ENCODE assay signal across 17 cellular contexts in genomic region chr10:95542330-95542729, GRCh38. TPM values are rescaled to one million over a fixed set of nuclear protein-coding genes. Genes with fewer than 3 reads are reported as not detected.
DNase-seq lines count a peak whose midpoint lies in the region; ATAC-seq, FAIRE-seq and TF ChIP-seq lines count a peak whose summit lies in the region.
"Had no signal": no experiment of that assay in that cellular context is flagged by ENCODE, and none has a peak within 500 bp of the region (broad histone marks: within the 10 kb centered on the region; RNA-seq: fewer than 3 reads in every experiment).

No MANE protein-coding gene starts in this region.

- no peaks in the 10 kb centered on the region for H3K9me3 ChIP-seq in small intestine (ENCODE audit: control insufficient read depth, low read depth)
- H3K9me3 ChIP-seq: BE2C had no signal

- TF ChIP-seq POLR2A in GM12892 (IDR thresholded peaks at IDR 0.05; ENCODE audit: low read depth, low read length), result no peak

- H3K4me1 ChIP-seq in small intestine (ENCODE audit: control insufficient read depth in 2 of 2, insufficient read depth in 1 of 2, low read depth in 1 of 2, low read length in 1 of 2), result peaks cover 0 to 12% of the 10 kb centered on the region in 2 donors
- H3K4me1 ChIP-seq: BE2C had no signal

- no peak overlapping the region for H3K4me3 ChIP-seq in bronchial epithelial cell (ENCODE audit: low read depth, low read length)
- H3K4me3 ChIP-seq in small intestine (ENCODE audit: low read depth in 1 of 2, low read length in 2 of 2), result no peak overlapping the region
- H3K4me3 ChIP-seq: smooth muscle cell had no signal

- TF ChIP-seq CTCF in bronchial epithelial cell (IDR thresholded peaks at IDR 0.05; ENCODE audit: insufficient read depth, low read length, severe bottlenecking), result no peak

- H3K36me3 ChIP-seq in bronchial epithelial cell (ENCODE audit: control insufficient read depth, insufficient read depth, low read length), result no peaks in the 10 kb centered on the region
- no peaks in the 10 kb centered on the region for H3K36me3 ChIP-seq in small intestine (ENCODE audit: control insufficient read depth in 2 of 2, insufficient read depth in 2 of 2, low read length in 2 of 2)
- H3K36me3 ChIP-seq: BE2C had no signal

- peak overlapping the region in 1 of 2 donors; percentile 47 for H3K27ac ChIP-seq in small intestine (ENCODE audit: low read depth in 1 of 2, low read length in 1 of 2)
- H3K27ac ChIP-seq: KMS-11 had no signal

- ATAC-seq in left colon, result peak; percentile 66
- ATAC-seq: activated T-cell treated with anti-CD3 and anti-CD28 coated beads, Interleukin-2, amount 50 U/mL, for 4 hours had no signal

- intact Hi-C loops in left colon (cut with DNase I, micrococcal nuclease), result no loop called here

- no peak for FAIRE-seq in bronchial epithelial cell (lab: Jason Lieb, UNC)
- no peak for FAIRE-seq in small intestine (lab: Jason Lieb, UNC)
- FAIRE-seq in GM12892 (lab: Jason Lieb, UNC), result no peak

- WGBS in small intestine, 3 donors, result 11 to 56% (median 24%) methylated on average over 4 of the region's 4 CpGs

- peak in 2 of 3 experiments; percentile 10 to 63 for DNase-seq in NCI-H1417 (lab: John Stamatoyannopoulos, UW)
- peak; percentile 22 for DNase-seq in bronchial epithelial cell (ENCODE audit: low read depth)
- DNase-seq in left colon, result no peak
- peak; percentile 37 for DNase-seq in small intestine
- DNase-seq in stimulated activated CD4-positive, alpha-beta T cell treated with anti-CD3 and anti-CD28 coated beads, Interleukin-2, amount 100 ng/mL, for 48 hours, result no peak
- DNase-seq in GM12892 (ENCODE audit: insufficient read length), result no peak
- no peak for DNase-seq in pons (ENCODE audit: low spot score)
- DNase-seq: activated naive CD8-positive, alpha-beta T cell treated with anti-CD3 and anti-CD28 coated beads, Interleukin-2, amount 10 ng/mL, durations not matched to agents 7 days and 5 days; activated T-cell treated with anti-CD3 and anti-CD28 coated beads, Interleukin-2, amount 50 U/mL, for 4 hours; BE2C; DMS79 treated with DMSO at 0.1 percent for 48 hours; NCI-H2029; NK-92 treated with Interleukin-12 subunit alpha and Interleukin-12 subunit beta, amount 100 ng/mL, for 24 hours; SHP77; T-helper 9 cell had no signal

- H3K27me3 ChIP-seq in bronchial epithelial cell (ENCODE audit: control insufficient read depth, insufficient read depth, low read length), result no peaks in the 10 kb centered on the region
- no peaks in the 10 kb centered on the region for H3K27me3 ChIP-seq in small intestine (ENCODE audit: control insufficient read depth in 2 of 2, insufficient read depth in 2 of 2, low read length in 2 of 2)
- H3K27me3 ChIP-seq: BE2C had no signal

RNA-seq across cellular contexts. Expression of gene SORBS1, which starts 18.8 kb away (rescaled TPM):
- total RNA-seq in bronchial epithelial cell (under 0.01 and 0.13 TPM in 2 replicates), left colon (100 to 1,000 TPM in 1 of 2 donors, 10 to 100 TPM in 1; 20.6 to 120 TPM)
- polyA plus RNA-seq in small intestine, result 10 to 100 TPM in 1 of 3 donors, 1 to 10 TPM in 2; 4.9 to 32.9 (median 7.3) TPM
- 2.2 TPM for polyA plus RNA-seq in GM12892 (2012; ENCODE audit: missing spikeins)

Comparison
In these comparisons a context has a peak if more than half of its experiments do, and no peak if none do; other contexts are left out.
1. DNase-seq: peak in NCI-H1417 (2 of 3), bronchial epithelial cell (single experiment) and small intestine (single experiment); none in left colon (0 of 2), stimulated activated CD4-positive, alpha-beta T cell treated with anti-CD3 and anti-CD28 coated beads, Interleukin-2, amount 100 ng/mL, for 48 hours (0 of 2), GM12892 (single experiment) and pons (single experiment).
2. RNA of gene SORBS1, which starts 18.8 kb away (total RNA-seq): 20.6 to 120 TPM in left colon; under 0.01 to 0.13 TPM in bronchial epithelial cell; every median in the first group is over 10 times any median in the second.